Comparison of ENCODE assay signal across 38 cellular contexts in the genomic region with DNA sequence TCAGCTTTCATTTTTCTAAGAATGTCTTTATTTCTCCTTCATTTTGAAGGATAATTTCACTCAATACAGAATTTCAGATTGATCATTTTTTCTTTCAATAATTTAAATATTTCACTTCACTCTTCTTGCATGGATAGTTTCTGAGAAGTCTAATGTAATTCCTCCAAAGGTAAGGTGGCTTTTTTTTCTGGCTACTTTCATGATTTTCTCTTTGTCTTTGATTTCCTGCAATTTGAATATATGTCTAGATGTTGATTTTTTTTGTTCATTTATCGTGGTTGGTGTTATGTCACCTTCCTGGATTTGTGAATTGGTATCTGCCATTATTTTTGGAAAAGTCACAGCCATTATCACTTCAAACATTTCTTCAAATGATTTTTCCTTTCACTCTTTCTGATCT. TPM values are rescaled to one million over a fixed set of nuclear protein-coding genes. Genes with fewer than 3 reads are reported as not detected.
"Had no signal": no experiment of that assay in that cellular context is flagged by ENCODE, and none has a peak within 500 bp of the region (broad histone marks: within the 10 kb centered on the region; RNA-seq: fewer than 3 reads in every experiment).

No MANE protein-coding gene starts in this region.

- FAIRE-seq: bronchial epithelial cell, TTC549 had no signal

- DNase-seq: activated B cell treated with CpG ODN at 0.5 μM for 24 hours; activated CD4-positive, alpha-beta memory T cell treated with anti-CD3 and anti-CD28 coated beads for 36 hours; activated CD4-positive, alpha-beta T cell treated with anti-CD3 and anti-CD28 coated beads for 4 hours; activated CD4-positive, alpha-beta T cell treated with anti-CD3 and anti-CD28 coated beads, Interleukin-2, amount 10 ng/mL, durations not matched to agents 24 days and 14 days; activated CD4-positive, alpha-beta T cell treated with anti-CD3 and anti-CD28 coated beads, Interleukin-2, amount 50 U/mL, for 1 hour; activated CD4-positive, alpha-beta T cell treated with anti-CD3 and anti-CD28 coated beads, Interleukin-2, amount 50 U/mL, for 4 hours; activated CD4-positive, CD25-positive, alpha-beta regulatory T cell treated with anti-CD3 and anti-CD28 coated beads, Interleukin-2, amount 50 U/mL, for 72 hours; activated CD8-positive, alpha-beta memory T cell treated with anti-CD3 and anti-CD28 coated beads, Interleukin-2, amount 50 U/mL, for 4 hours; activated CD8-positive, alpha-beta T cell treated with anti-CD3 and anti-CD28 coated beads for 36 hours; activated effector memory CD4-positive, alpha-beta T cell treated with Interleukin-2 at 50 U/mL for 16 hours; activated gamma-delta T cell; activated naive CD4-positive, alpha-beta T cell treated with anti-CD3 and anti-CD28 coated beads, Interleukin-2, amount 10 ng/mL, durations not matched to agents 7 days and 5 days; activated naive CD4-positive, alpha-beta T cell treated with Interleukin-2 at 50 U/mL for 16 hours; activated naive CD8-positive, alpha-beta T cell treated with anti-CD3 and anti-CD28 coated beads, Interleukin-2, amount 10 ng/mL, durations not matched to agents 7 days and 5 days; activated naive CD8-positive, alpha-beta T cell treated with anti-CD3 and anti-CD28 coated beads, Interleukin-2, amount 50 U/mL, for 24 hours; activated T-cell treated with anti-CD3 and anti-CD28 coated beads for 4 hours; activated T-cell treated with anti-CD3 and anti-CD28 coated beads, Interleukin-2, amount 50 U/mL, for 1 hour; activated T-cell treated with anti-CD3 and anti-CD28 coated beads, Interleukin-2, amount 50 U/mL, for 4 hours; activated T-cell treated with anti-CD3 and anti-CD28 coated beads, Interleukin-2, amount 50 U/mL, for 72 hours; amygdala; anterior cingulate cortex; caudate nucleus; cerebellar nuclear complex; T-helper 1 cell; T-helper 2 cell; T-helper 9 cell had no signal

- H3K4me3 Mint-ChIP-seq: activated B cell treated with CpG ODN at 0.5 μM for 24 hours; activated CD4-positive, alpha-beta memory T cell treated with anti-CD3 and anti-CD28 coated beads for 36 hours; activated CD4-positive, alpha-beta T cell treated with anti-CD3 and anti-CD28 coated beads, Interleukin-2, amount 10 ng/mL, durations not matched to agents 24 days and 14 days; activated CD8-positive, alpha-beta T cell treated with anti-CD3 and anti-CD28 coated beads for 36 hours; activated naive CD4-positive, alpha-beta T cell treated with anti-CD3 and anti-CD28 coated beads, Interleukin-2, amount 10 ng/mL, durations not matched to agents 7 days and 5 days; activated naive CD4-positive, alpha-beta T cell treated with anti-CD3 and anti-CD28 coated beads, Interleukin-2, amount 50 U/mL, for 24 hours; activated naive CD8-positive, alpha-beta T cell; activated naive CD8-positive, alpha-beta T cell treated with anti-CD3 and anti-CD28 coated beads, Interleukin-2, amount 10 ng/mL, durations not matched to agents 7 days and 5 days; activated naive CD8-positive, alpha-beta T cell treated with anti-CD3 and anti-CD28 coated beads, Interleukin-2, amount 50 U/mL, for 24 hours; activated T-cell treated with anti-CD3 and anti-CD28 coated beads, Interleukin-2, amount 50 U/mL, for 4 hours; activated T-cell treated with anti-CD3 and anti-CD28 coated beads, Interleukin-2, amount 50 U/mL, for 72 hours; brain; central memory CD8-positive, alpha-beta T cell; T-helper 1 cell treated with Interleukin-12 subunit alpha and Interleukin-12 subunit beta and Interleukin-4 antibody, amounts not matched to agents 30 μg/mL and 1 μg/mL, for 36 hours; T-helper 2 cell treated with Interferon-gamma antibody and Interleukin-4, amounts not matched to agents 5 μg/mL and 100 μg/mL, for 36 hours had no signal

- H3K36me3 Mint-ChIP-seq: brain had no signal

- H3K4me3 ChIP-seq: ascending aorta, cardiac muscle cell had no signal

- H3K36me3 ChIP-seq: ascending aorta, cardiac muscle cell had no signal

- H3K27ac ChIP-seq: ascending aorta, cardiac muscle cell, VCaP had no signal

- H3K27me3 ChIP-seq: ascending aorta, cardiac muscle cell had no signal

- H3K27ac Mint-ChIP-seq: activated B cell treated with CpG ODN at 0.5 μM for 24 hours; activated CD4-positive, alpha-beta memory T cell treated with anti-CD3 and anti-CD28 coated beads for 36 hours; activated CD4-positive, alpha-beta T cell treated with anti-CD3 and anti-CD28 coated beads, Interleukin-2, amount 10 ng/mL, durations not matched to agents 24 days and 14 days; activated CD8-positive, alpha-beta T cell treated with anti-CD3 and anti-CD28 coated beads for 36 hours; activated naive CD4-positive, alpha-beta T cell treated with anti-CD3 and anti-CD28 coated beads, Interleukin-2, amount 10 ng/mL, durations not matched to agents 7 days and 5 days; activated naive CD4-positive, alpha-beta T cell treated with anti-CD3 and anti-CD28 coated beads, Interleukin-2, amount 50 U/mL, for 24 hours; activated naive CD8-positive, alpha-beta T cell; activated naive CD8-positive, alpha-beta T cell treated with anti-CD3 and anti-CD28 coated beads, Interleukin-2, amount 10 ng/mL, durations not matched to agents 7 days and 5 days; activated naive CD8-positive, alpha-beta T cell treated with anti-CD3 and anti-CD28 coated beads, Interleukin-2, amount 50 U/mL, for 24 hours; activated T-cell treated with anti-CD3 and anti-CD28 coated beads, Interleukin-2, amount 50 U/mL, for 72 hours; activated T-helper 2 cell treated with anti-CD3 and anti-CD28 coated beads, Interferon-gamma antibody, Interleukin-2, Interleukin-4, amounts not matched to agents 10 μg/mL and 5 μg/mL and 100 μg/mL, durations not matched to agents 14 hours and 24 hours and 36 hours; brain; T-helper 1 cell treated with Interleukin-12 subunit alpha and Interleukin-12 subunit beta and Interleukin-4 antibody, amounts not matched to agents 30 μg/mL and 1 μg/mL, for 36 hours; T-helper 2 cell treated with Interferon-gamma antibody and Interleukin-4, amounts not matched to agents 5 μg/mL and 100 μg/mL, for 36 hours had no signal

- ATAC-seq: activated CD8-positive, alpha-beta T cell treated with anti-CD3 and anti-CD28 coated beads for 36 hours; activated naive CD8-positive, alpha-beta T cell treated with anti-CD3 and anti-CD28 coated beads, Interleukin-2, amount 50 U/mL, for 24 hours; activated T-cell treated with anti-CD3 and anti-CD28 coated beads, Interleukin-2, amount 50 U/mL, for 4 hours; activated T-cell treated with anti-CD3 and anti-CD28 coated beads, Interleukin-2, amount 50 U/mL, for 72 hours had no signal

- H3K27me3 Mint-ChIP-seq: activated B cell treated with CpG ODN at 0.5 μM for 24 hours; activated CD4-positive, alpha-beta memory T cell treated with anti-CD3 and anti-CD28 coated beads for 36 hours; activated CD8-positive, alpha-beta T cell treated with anti-CD3 and anti-CD28 coated beads for 36 hours; activated naive CD4-positive, alpha-beta T cell treated with anti-CD3 and anti-CD28 coated beads, Interleukin-2, amount 50 U/mL, for 24 hours; activated naive CD8-positive, alpha-beta T cell; activated naive CD8-positive, alpha-beta T cell treated with anti-CD3 and anti-CD28 coated beads, Interleukin-2, amount 50 U/mL, for 24 hours; central memory CD8-positive, alpha-beta T cell had no signal

RNA-seq across cellular contexts. Expression of a gene that starts 14.6 kb away (rescaled TPM):
- total RNA-seq: ascending aorta had no signal
